In the genomic region with DNA sequence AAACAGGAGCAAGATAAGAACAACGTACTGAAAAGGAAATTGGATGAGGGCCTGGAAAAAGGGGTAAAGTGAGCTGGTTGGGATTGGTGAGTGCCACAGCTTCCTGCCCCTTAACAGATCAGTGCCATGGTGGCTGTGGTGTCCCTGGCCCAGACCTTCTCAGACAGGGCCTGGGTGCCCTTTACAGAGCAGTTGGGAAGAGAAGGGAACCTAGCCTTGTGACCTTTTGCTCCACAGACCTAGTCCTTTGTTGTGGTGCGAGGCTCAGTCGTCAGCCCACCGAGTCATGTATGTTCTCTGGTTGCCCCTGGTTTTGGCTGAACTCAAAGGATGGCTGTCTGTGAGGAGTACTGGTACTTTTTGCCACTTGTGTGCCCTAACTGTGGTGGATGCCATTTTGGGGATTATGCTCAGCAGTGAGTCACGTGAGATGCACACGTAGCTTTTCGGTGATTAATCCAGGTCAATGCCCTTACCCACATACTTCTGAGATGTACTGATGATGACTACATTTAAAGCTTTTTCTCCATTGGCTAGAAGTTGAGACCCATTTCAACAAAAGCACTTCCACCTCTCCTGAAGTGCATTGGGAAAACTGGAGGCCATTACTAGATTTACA, we compare ENCODE assay signal across 15 cellular contexts. TPM values are rescaled to one million over a fixed set of nuclear protein-coding genes. Genes with fewer than 3 reads are reported as not detected.
DNase-seq lines count a peak whose midpoint lies in the region; ATAC-seq and TF ChIP-seq lines count a peak whose summit lies in the region.
"Had no signal": no experiment of that assay in that cellular context is flagged by ENCODE, and none has a peak within 500 bp of the region (broad histone marks: within the 10 kb centered on the region; RNA-seq: fewer than 3 reads in every experiment).

No MANE protein-coding gene starts in this region.

- H3K4me1 Mint-ChIP-seq in activated T-cell treated with anti-CD3 and anti-CD28 coated beads, Interleukin-2, amount 50 U/mL, for 72 hours (ENCODE audit: low read depth) = no peaks in the 10 kb centered on the region

- H3K4me3 ChIP-seq in HEK293 (ENCODE audit: low read depth, low read length) (no peak overlapping the region), fibroblast of villous mesenchyme (ENCODE audit: low read depth, low read length) (no peak overlapping the region), spleen (no peak overlapping the region)
- H3K4me3 ChIP-seq: SJCRH30 had no signal

- 83 to 91% (median 87%) methylated on average over 7 of the region's 7 CpGs for WGBS in spleen, 5 donors

- no peaks in the 10 kb centered on the region for H3K27me3 Mint-ChIP-seq in activated T-cell treated with anti-CD3 and anti-CD28 coated beads, Interleukin-2, amount 50 U/mL, for 72 hours (ENCODE audit: low read depth)
- H3K27me3 Mint-ChIP-seq: type B pancreatic cell had no signal

- intact Hi-C loops in spleen (cut with DNase I; ENCODE audit: low total_unique reads) = no loop called here

- H3K36me3 ChIP-seq in HEK293 (ENCODE audit: control insufficient read depth in 2 of 2, insufficient read depth in 1 of 2, low read length in 2 of 2) (no peaks in the 10 kb centered on the region), spleen (no peaks in the 10 kb centered on the region)
- H3K36me3 ChIP-seq: SJCRH30 had no signal

- peak; percentile 86 to 91 for ATAC-seq in activated T-cell treated with anti-CD3 and anti-CD28 coated beads, Interleukin-2, amount 50 U/mL, for 72 hours (replicated peaks in 1 of 2)
- ATAC-seq in GM19324 (IDR thresholded peaks at IDR 0.05; ENCODE audit: low FRiP score, unreplicated experiment) = no peak

- H3K27me3 ChIP-seq in spleen (replicated peaks in 1 of 7) = no peaks in the 10 kb centered on the region
- H3K27me3 ChIP-seq: SJCRH30 had no signal

- TF ChIP-seq POLR2A in spleen (IDR thresholded peaks at IDR 0.05) = no peak

- H3K36me3 Mint-ChIP-seq in activated T-cell treated with anti-CD3 and anti-CD28 coated beads, Interleukin-2, amount 50 U/mL, for 72 hours (ENCODE audit: insufficient read depth in 2 of 2) = no peaks in the 10 kb centered on the region
- H3K36me3 Mint-ChIP-seq: type B pancreatic cell had no signal

- H3K9me3 ChIP-seq in HEK293 (ENCODE audit: control insufficient read depth, insufficient read depth, low read depth, low read length) (no peaks in the 10 kb centered on the region), spleen (no peaks in the 10 kb centered on the region)
- H3K9me3 ChIP-seq: SJCRH30 had no signal

- no peaks in the 10 kb centered on the region for H3K9me3 Mint-ChIP-seq in activated T-cell treated with anti-CD3 and anti-CD28 coated beads, Interleukin-2, amount 50 U/mL, for 72 hours
- H3K9me3 Mint-ChIP-seq: H9, type B pancreatic cell had no signal

- POLR2A ChIA-PET in HEK293 (lab: Yijun Ruan, JAX) = no interaction called here

- no peak overlapping the region for H3K4me3 Mint-ChIP-seq in activated T-cell treated with anti-CD3 and anti-CD28 coated beads, Interleukin-2, amount 50 U/mL, for 72 hours
- H3K4me3 Mint-ChIP-seq: H9, type B pancreatic cell had no signal

- TF ChIP-seq CTCF in HEK293 (tag by site-specific recombination; IDR thresholded peaks at IDR 0.05) (no peak), fibroblast of villous mesenchyme (IDR thresholded peaks at IDR 0.05; ENCODE audit: insufficient read depth, low read depth, low read length) (no peak), spleen (IDR thresholded peaks at IDR 0.05 in 8 of 11, conservative IDR thresholded peaks at IDR 0.05 in 3 of 11) (no peak)

- H3K27ac ChIP-seq in HEK293 (ENCODE audit: extremely low read depth, low read depth, low read length) = no peak overlapping the region
- no peak overlapping the region for H3K27ac ChIP-seq in spleen
- H3K27ac ChIP-seq: SJCRH30 had no signal

- H3K4me1 ChIP-seq in HEK293 (ENCODE audit: control insufficient read depth, insufficient read depth, low read length) (no peaks in the 10 kb centered on the region), spleen (peaks cover 0 to 20% (median 12%) of the 10 kb centered on the region in 6 donors)
- H3K4me1 ChIP-seq: SJCRH30 had no signal

- DNase-seq in AG08395 (ENCODE audit: low spot score) (peak; percentile 59), fibroblast of villous mesenchyme (ENCODE audit: low read depth) (peak; percentile 23), foreskin melanocyte (no peak), spleen (no peak)
- DNase-seq in activated T-cell treated with anti-CD3 and anti-CD28 coated beads, Interleukin-2, amount 50 U/mL, for 72 hours = peak; percentile 11 to 21
- DNase-seq in stimulated activated naive CD4-positive, alpha-beta T cell treated with Interleukin-2 at 50 U/mL for 16 hours (lab: John Stamatoyannopoulos, UW) = no peak
- DNase-seq: activated CD4-positive, CD25-positive, alpha-beta regulatory T cell treated with anti-CD3 and anti-CD28 coated beads, Interleukin-2, amount 50 U/mL, for 72 hours; activated naive CD4-positive, alpha-beta T cell treated with Interleukin-2 at 50 U/mL for 16 hours; H9; MV-4-11; NCI-H510A; SJCRH30 had no signal

- H3K27ac Mint-ChIP-seq in activated T-cell treated with anti-CD3 and anti-CD28 coated beads, Interleukin-2, amount 50 U/mL, for 72 hours = peak overlapping the region; percentile 41
- H3K27ac Mint-ChIP-seq: type B pancreatic cell had no signal

- CTCF ChIA-PET in HEK293 (lab: Yijun Ruan, JAX) = interaction anchor here (0.7 to 1.2 kb wide), 7 partner anchors 27 to 310 kb away, joined by 3 to 4 read pairs (median 3); no protein-coding TSS in a partner anchor

TF ChIP-seq in HEK293, 187 proteins besides CTCF, POLR2A, EP300 and RAD21:
- TF ChIP-seq MZF1 (tag by site-specific recombination; IDR thresholded peaks at IDR 0.05; ENCODE audit: borderline replicate concordance) (peak; percentile 20; the same call in 1 of the 2 replicates), ZNF843 (tag by site-specific recombination; IDR thresholded peaks at IDR 0.05) (no peak), ZSCAN16 (tag by site-specific recombination; IDR thresholded peaks at IDR 0.05) (no peak)

RNA-seq across cellular contexts. Expression of gene EXOSC2, which starts 48.4 kb away (rescaled TPM):
- 10 to 100 TPM; 43.7 to 55.0 TPM for total RNA-seq in activated T-cell treated with anti-CD3 and anti-CD28 coated beads, Interleukin-2, amount 50 U/mL, for 72 hours
- total RNA-seq in fibroblast of villous mesenchyme = 19.3 and 32.8 TPM in 2 replicates
- total RNA-seq in spleen = 10 to 100 TPM; 23.8 to 34.6 (median 26.1) TPM
- 10 to 100 TPM; 16.9 to 22.8 (median 17.2) TPM for polyA plus RNA-seq in spleen

Comparison
In these comparisons a context has a peak if more than half of its experiments do, and no peak if none do; other contexts are left out.
1. DNase-seq: peak in AG08395 (single experiment), activated T-cell treated with anti-CD3 and anti-CD28 coated beads, Interleukin-2, amount 50 U/mL, for 72 hours (2 of 2) and fibroblast of villous mesenchyme (single experiment); none in foreskin melanocyte (single experiment), stimulated activated naive CD4-positive, alpha-beta T cell treated with Interleukin-2 at 50 U/mL for 16 hours (single experiment) and spleen (single experiment).